Comparison of ENCODE assay signal across 9 cellular contexts in genomic region chr10:44965651-44966097, GRCh38. TPM values are rescaled to one million over a fixed set of nuclear protein-coding genes. Genes with fewer than 3 reads are reported as not detected.
DNase-seq lines count a peak whose midpoint lies in the region; ATAC-seq and TF ChIP-seq lines count a peak whose summit lies in the region.
"Had no signal": no experiment of that assay in that cellular context is flagged by ENCODE, and none has a peak within 500 bp of the region (broad histone marks: within the 10 kb centered on the region; RNA-seq: fewer than 3 reads in every experiment).

No MANE protein-coding gene starts in this region.

- TF ChIP-seq CTCF in brain (conservative IDR thresholded peaks at IDR 0.05) = no peak
- TF ChIP-seq CTCF in osteocyte (IDR thresholded peaks at IDR 0.05) = no peak

- DNase-seq in osteocyte (ENCODE audit: extremely low spot score, unreplicated experiment) (no peak), hippocampal formation (lab: John Stamatoyannopoulos, UW) (no peak), HUDEP-2 (lab: John Stamatoyannopoulos, UW; ENCODE audit: unreplicated experiment in 76 of 76) (no peak), T1000 (lab: John Stamatoyannopoulos, UW) (no peak)
- no peak for DNase-seq in stimulated activated naive CD4-positive, alpha-beta T cell (lab: John Stamatoyannopoulos, UW)
- DNase-seq: activated naive CD4-positive, alpha-beta T cell treated with anti-CD3 and anti-CD28 coated beads, Interleukin-2, amount 50 U/mL, for 16 hours had no signal

- H3K27me3 Mint-ChIP-seq in brain (no peaks in the 10 kb centered on the region), osteocyte (ENCODE audit: unreplicated experiment) (no peaks in the 10 kb centered on the region)

- H3K9me3 Mint-ChIP-seq in brain (no peaks in the 10 kb centered on the region), osteocyte (ENCODE audit: unreplicated experiment) (no peaks in the 10 kb centered on the region)

- H3K36me3 Mint-ChIP-seq in brain = peaks cover 21% of the 10 kb centered on the region
- H3K36me3 Mint-ChIP-seq in osteocyte (ENCODE audit: unreplicated experiment) = peaks cover 2% of the 10 kb centered on the region

- H3K4me1 Mint-ChIP-seq in brain (peaks cover 73% of the 10 kb centered on the region), osteocyte (ENCODE audit: unreplicated experiment) (peaks cover 58% of the 10 kb centered on the region)

- H3K4me3 Mint-ChIP-seq in brain (peak overlapping the region in 3 of 5 experiments; percentile 16 to 28 (median 23)), osteocyte (ENCODE audit: unreplicated experiment) (no peak overlapping the region)

- peak overlapping the region in 4 of 5 experiments; percentile 40 to 94 (median 87) for H3K27ac Mint-ChIP-seq in brain
- H3K27ac Mint-ChIP-seq in osteocyte (ENCODE audit: unreplicated experiment) = peak overlapping the region; percentile 74

- ATAC-seq in GM18861 (IDR thresholded peaks at IDR 0.05; ENCODE audit: unreplicated experiment) (peak; percentile 24), HG02678 (IDR thresholded peaks at IDR 0.05; ENCODE audit: unreplicated experiment) (peak; percentile 44)

RNA-seq across cellular contexts. Expression of gene RASSF4, which starts 6.1 kb away (rescaled TPM):
- 23.9 TPM for polyA plus RNA-seq in brain (ENCODE audit: insufficient read depth, low read depth, low replicate concordance)
- 11.7 and 11.8 TPM in 2 replicates for total RNA-seq in osteocyte

RNA-seq across cellular contexts. Expression of gene DEPP1, which starts 12.9 kb away (rescaled TPM):
- polyA plus RNA-seq in brain (ENCODE audit: insufficient read depth, low read depth, low replicate concordance) = 33.5 TPM
- total RNA-seq in osteocyte = 10.3 and 10.4 TPM in 2 replicates

RNA-seq across cellular contexts. Expression of gene ZNF22, which starts 35.0 kb away (rescaled TPM):
- polyA plus RNA-seq in brain (ENCODE audit: insufficient read depth, low read depth, low replicate concordance) = 20.2 TPM
- total RNA-seq in osteocyte = 22.9 and 23.4 TPM in 2 replicates

RNA-seq across cellular contexts. Expression of gene TMEM72, which starts 54.5 kb away (rescaled TPM):
- polyA plus RNA-seq in brain (ENCODE audit: insufficient read depth, low read depth, low replicate concordance) = not detected
- total RNA-seq in osteocyte = not detected in 2 replicates
